ENCODE assay signal across 1 cellular context in genomic region chr14:103522028-103522581, GRCh38.
TF ChIP-seq lines count a peak whose summit lies in the region.

No MANE protein-coding gene starts in this region.

TF ChIP-seq in HEK293, 187 proteins besides CTCF, POLR2A, EP300 and RAD21 (continued from another document):
- peak; percentile 35; the same call in 1 of the 2 replicates for TF ChIP-seq EGR2 (tag by site-specific recombination; IDR thresholded peaks at IDR 0.05; ENCODE audit: low read depth)
- TF ChIP-seq ZNF610 (tag by site-specific recombination; IDR thresholded peaks at IDR 0.05; ENCODE audit: borderline replicate concordance), result no peak
- TF ChIP-seq ZNF394 (tag by site-specific recombination; IDR thresholded peaks at IDR 0.05; ENCODE audit: borderline replicate concordance), result peak; percentile 43; the same call in 1 of the 2 replicates
- peak; percentile 50; the same call in 1 of the 2 replicates for TF ChIP-seq ZNF324 (tag by site-specific recombination; IDR thresholded peaks at IDR 0.05)
- TF ChIP-seq HOXC10 (CRISPR knock-in tag; IDR thresholded peaks at IDR 0.05), result no peak
- TF ChIP-seq ZNF664 (tag by site-specific recombination; IDR thresholded peaks at IDR 0.05), result no peak
- TF ChIP-seq TSHZ1 (tag by site-specific recombination; IDR thresholded peaks at IDR 0.05; ENCODE audit: borderline replicate concordance), result no peak
- no peak for TF ChIP-seq ZNF223 (tag by site-specific recombination; IDR thresholded peaks at IDR 0.05)
- peak; percentile 20; the same call in 1 of the 2 replicates for TF ChIP-seq KLF9 (tag by site-specific recombination; IDR thresholded peaks at IDR 0.05; ENCODE audit: low read depth)
- no peak for TF ChIP-seq ZNF280C (tag by site-specific recombination; IDR thresholded peaks at IDR 0.05)
- TF ChIP-seq ZNF626 (tag by site-specific recombination; IDR thresholded peaks at IDR 0.05), result no peak
- TF ChIP-seq ZNF843 (tag by site-specific recombination; IDR thresholded peaks at IDR 0.05), result no peak
- peak; percentile 91 for TF ChIP-seq ZBTB10 (tag by site-specific recombination; IDR thresholded peaks at IDR 0.05)
- TF ChIP-seq ZNF391 (tag by site-specific recombination; IDR thresholded peaks at IDR 0.05; ENCODE audit: borderline replicate concordance, low read depth), result peak; percentile 33; the same call in 1 of the 2 replicates
- TF ChIP-seq ZNF221 (tag by site-specific recombination; IDR thresholded peaks at IDR 0.05; ENCODE audit: borderline replicate concordance), result no peak
- 0 out of 2 replicates have a peak, but pooled peaks have one; percentile 45 for TF ChIP-seq ZNF645 (tag by site-specific recombination; IDR thresholded peaks at IDR 0.05)
- peak; percentile 14; the same call in 1 of the 2 replicates for TF ChIP-seq SP2 (tag by site-specific recombination; IDR thresholded peaks at IDR 0.05)
- peak; percentile 79 for TF ChIP-seq GLIS2 (tag by site-specific recombination; IDR thresholded peaks at IDR 0.05)
- no peak for TF ChIP-seq GFI1B (tag by site-specific recombination; IDR thresholded peaks at IDR 0.05)
- peak; percentile 71; the same call in 1 of the 2 replicates for TF ChIP-seq ZBTB21 (tag by site-specific recombination; IDR thresholded peaks at IDR 0.05)
- no peak for TF ChIP-seq GLIS1 (tag by site-specific recombination; IDR thresholded peaks at IDR 0.05)
- no peak for TF ChIP-seq ZNF121 (tag by site-specific recombination; IDR thresholded peaks at IDR 0.05)
- TF ChIP-seq ATF2 (tag by site-specific recombination; IDR thresholded peaks at IDR 0.05; ENCODE audit: low read depth), result peak; percentile 94
- TF ChIP-seq ZNF2 (tag by site-specific recombination; IDR thresholded peaks at IDR 0.05), result peak; percentile 55; the same call in 1 of the 2 replicates
- TF ChIP-seq ZNF768 (tag by site-specific recombination; IDR thresholded peaks at IDR 0.05), result no peak; the same call in 1 of the 2 replicates
- 0 out of 2 replicates have a peak, but pooled peaks have one; percentile 12 for TF ChIP-seq WT1 (tag by site-specific recombination; IDR thresholded peaks at IDR 0.05)
- TF ChIP-seq KLF16 (tag by site-specific recombination; IDR thresholded peaks at IDR 0.05), result 0 out of 2 replicates have a peak, but pooled peaks have one; percentile 31
- peak; percentile 79; the same call in 1 of the 2 replicates for TF ChIP-seq BCL11B (tag by site-specific recombination; IDR thresholded peaks at IDR 0.05; ENCODE audit: low read depth)
- TF ChIP-seq ZBTB26 (tag by site-specific recombination; optimal IDR thresholded peaks at IDR 0.05), result peak; percentile 92
